ENCODE assay signal across 8 cellular contexts in genomic region chr2:72825271-72826155, GRCh38.
DNase-seq lines count a peak whose midpoint lies in the region; ATAC-seq lines count a peak whose summit lies in the region.

Gene EXOC6B, minus strand, starts transcription at chr2:72826033.

- in situ Hi-C loops in ACHN (cut with HindIII; ENCODE audit: low pct_ligation_motif_present, low pct_unique_long_range_greater_than_20kb, low sequenced_read_pairs), result no loop called here

- DNase-seq in ACHN (peak; percentile 92), NCI-H2227 treated with DMSO at 0.1 percent for 48 hours (lab: John Stamatoyannopoulos, UW) (peak; percentile 88), cerebellar cortex (ENCODE audit: low spot score) (peak; percentile 97), islet precursor cell (peak; percentile 98)
- peak; percentile 67 for DNase-seq in activated CD4-positive, CD25-positive, alpha-beta regulatory T cell treated with anti-CD3 and anti-CD28 coated beads, Interleukin-2, amount 50 U/mL, for 16 hours (ENCODE audit: low read depth, low spot score)
- peak; percentile 88 for DNase-seq in stimulated activated CD4-positive, alpha-beta T cell treated with anti-CD3 and anti-CD28 coated beads, Interleukin-12 subunit alpha, Interleukin-12 subunit beta, amount 100 ng/mL, for 4 hours

- ATAC-seq in GM18909 (IDR thresholded peaks at IDR 0.05; ENCODE audit: poor library complexity, unreplicated experiment) (peak; percentile 93), HG03159 (IDR thresholded peaks at IDR 0.05; ENCODE audit: unreplicated experiment) (peak; percentile 80)

Comparison
In these comparisons a context has a peak if more than half of its experiments do, and no peak if none do; other contexts are left out.
1. Peak in every context shown above with its lines: DNase-seq and ATAC-seq.